ENCODE assay signal across 1 cellular context in genomic region chr3:126703512-126704493, GRCh38.
TF ChIP-seq lines count a peak whose summit lies in the region.

CHCHD6 (plus strand) TSS chr3:126704240; CDS start chr3:126704313, 73 bp downstream.

TF ChIP-seq in HepG2, 621 proteins besides CTCF, POLR2A, EP300 and RAD21 (continued from another document and continues in another):
- TF ChIP-seq ATF6 (CRISPR knock-in tag; conservative IDR thresholded peaks at IDR 0.05) (no peak), ZNF546 (CRISPR knock-in tag; conservative IDR thresholded peaks at IDR 0.05) (no peak), PBX2 (CRISPR knock-in tag; IDR thresholded peaks at IDR 0.05) (no peak), MLXIP (CRISPR knock-in tag; IDR thresholded peaks at IDR 0.05; ENCODE audit: borderline replicate concordance) (no peak), FOXA1 (IDR thresholded peaks at IDR 0.05) (no peak), FOXA1 (CRISPR knock-in tag; IDR thresholded peaks at IDR 0.05) (no peak), HOXA3 (CRISPR knock-in tag; IDR thresholded peaks at IDR 0.05) (peak; percentile 35; the same call in 1 of the 2 replicates), KLF16 (CRISPR knock-in tag; IDR thresholded peaks at IDR 0.05) (peak; percentile 25 to 85; a peak in 2 of 4 replicates), KAT8 (CRISPR knock-in tag; IDR thresholded peaks at IDR 0.05) (peak; percentile 56; the same call in 1 of the 2 replicates), ZNF275 (CRISPR knock-in tag; IDR thresholded peaks at IDR 0.05; ENCODE audit: borderline replicate concordance) (0 out of 2 replicates have a peak, but pooled peaks have one; percentile 48), RCOR2 (CRISPR knock-in tag; IDR thresholded peaks at IDR 0.05) (no peak), MTERF4 (CRISPR knock-in tag; IDR thresholded peaks at IDR 0.05) (no peak), ZNF446 (CRISPR knock-in tag; IDR thresholded peaks at IDR 0.05) (no peak), TRAFD1 (CRISPR knock-in tag; IDR thresholded peaks at IDR 0.05; ENCODE audit: borderline replicate concordance) (no peak), ADNP (CRISPR knock-in tag; IDR thresholded peaks at IDR 0.05) (no peak), ZNF138 (CRISPR knock-in tag; IDR thresholded peaks at IDR 0.05; ENCODE audit: low read depth) (no peak), ZNF552 (CRISPR knock-in tag; IDR thresholded peaks at IDR 0.05; ENCODE audit: borderline replicate concordance) (no peak), NFKB2 (CRISPR knock-in tag; IDR thresholded peaks at IDR 0.05; ENCODE audit: borderline replicate concordance) (no peak; the same call in 1 of the 2 replicates), CHCHD3 (CRISPR knock-in tag; IDR thresholded peaks at IDR 0.05) (peak; percentile 51), TERF1 (CRISPR knock-in tag; IDR thresholded peaks at IDR 0.05) (no peak), ARNT2 (CRISPR knock-in tag; IDR thresholded peaks at IDR 0.05; ENCODE audit: low read depth) (no peak; the same call in 1 of the 2 replicates), GATAD1 (CRISPR knock-in tag; IDR thresholded peaks at IDR 0.05) (peak; percentile 85), CEBPG (CRISPR knock-in tag; IDR thresholded peaks at IDR 0.05) (no peak; the same call in 1 of the 2 replicates), MIXL1 (CRISPR knock-in tag; IDR thresholded peaks at IDR 0.05) (0 out of 2 replicates have a peak, but pooled peaks have one; percentile 16), ZBTB7B (CRISPR knock-in tag; IDR thresholded peaks at IDR 0.05) (no peak; the same call in 1 of the 2 replicates), ZBTB44 (CRISPR knock-in tag; IDR thresholded peaks at IDR 0.05) (no peak), ZNF329 (CRISPR knock-in tag; IDR thresholded peaks at IDR 0.05; ENCODE audit: low read depth) (no peak), ATF7 (IDR thresholded peaks at IDR 0.05) (no peak), ATF7 (CRISPR knock-in tag; IDR thresholded peaks at IDR 0.05) (no peak), THRA (CRISPR knock-in tag; IDR thresholded peaks at IDR 0.05; ENCODE audit: borderline replicate concordance) (peak; percentile 47; the same call in 1 of the 2 replicates), ZFP62 (CRISPR knock-in tag; IDR thresholded peaks at IDR 0.05) (no peak), ZFP36L1 (CRISPR knock-in tag; IDR thresholded peaks at IDR 0.05) (no peak), KIAA2018 (CRISPR knock-in tag; IDR thresholded peaks at IDR 0.05; ENCODE audit: borderline replicate concordance) (0 out of 2 replicates have a peak, but pooled peaks have one; percentile 32), FOSL2 (CRISPR knock-in tag; IDR thresholded peaks at IDR 0.05) (0 out of 2 replicates have a peak, but pooled peaks have one; percentile 24), MTA1 (CRISPR knock-in tag; IDR thresholded peaks at IDR 0.05; ENCODE audit: borderline replicate concordance) (no peak), GATAD2A (CRISPR knock-in tag; IDR thresholded peaks at IDR 0.05) (no peak)
